ENCODE assay signal across 2 cellular contexts in genomic region chr7:106599343-106599698, GRCh38.
TF ChIP-seq lines count a peak whose summit lies in the region.

No MANE protein-coding gene starts in this region.

TF ChIP-seq in GM23338, 12 proteins besides CTCF, POLR2A, EP300 and RAD21:
- TF ChIP-seq EZH2phosphoT487 (IDR thresholded peaks at IDR 0.05; ENCODE audit: unreplicated experiment) (no peak), EZH2 (IDR thresholded peaks at IDR 0.05; ENCODE audit: low read depth, unreplicated experiment) (no peak)

TF ChIP-seq in GM12878, 131 proteins besides CTCF, POLR2A, EP300 and RAD21:
- no peak for TF ChIP-seq SUZ12 (IDR thresholded peaks at IDR 0.05; ENCODE audit: unreplicated experiment)
- no peak for TF ChIP-seq BCL11A (IDR thresholded peaks at IDR 0.05; ENCODE audit: low read depth, low read length)
- TF ChIP-seq EED (IDR thresholded peaks at IDR 0.05; ENCODE audit: low read depth) = no peak
- TF ChIP-seq KDM1A (IDR thresholded peaks at IDR 0.05; ENCODE audit: borderline replicate concordance) = no peak
- TF ChIP-seq FOS (IDR thresholded peaks at IDR 0.05; ENCODE audit: borderline replicate concordance, extremely low read depth, insufficient read length) = no peak
- no peak for TF ChIP-seq IKZF2 (IDR thresholded peaks at IDR 0.05)
- no peak for TF ChIP-seq IRF4 (IDR thresholded peaks at IDR 0.05; ENCODE audit: low read depth, low read length)
- no peak for TF ChIP-seq WRNIP1 (IDR thresholded peaks at IDR 0.05; ENCODE audit: borderline replicate concordance, low read depth, low read length)
